In genomic region chr3:122325769-122326168, GRCh38 we compare ENCODE assay signal across 26 cellular contexts. TPM values are rescaled to one million over a fixed set of nuclear protein-coding genes. Genes with fewer than 3 reads are reported as not detected.
DNase-seq lines count a peak whose midpoint lies in the region; ATAC-seq and TF ChIP-seq lines count a peak whose summit lies in the region.
"Had no signal": no experiment of that assay in that cellular context is flagged by ENCODE, and none has a peak within 500 bp of the region (broad histone marks: within the 10 kb centered on the region; RNA-seq: fewer than 3 reads in every experiment).

No MANE protein-coding gene starts in this region.

- H3K4me1 Mint-ChIP-seq in activated CD4-positive, alpha-beta T cell treated with anti-CD3 and anti-CD28 coated beads, Interleukin-2, amount 10 ng/mL, durations not matched to agents 24 days and 14 days = peaks cover 21% of the 10 kb centered on the region
- H3K4me1 Mint-ChIP-seq: activated B cell treated with CpG ODN at 0.5 μM for 24 hours, B cell had no signal

- H3K36me3 ChIP-seq in upper lobe of right lung = no peaks in the 10 kb centered on the region
- H3K36me3 ChIP-seq: cardiac muscle cell, HAP-1, spleen had no signal

- H3K27ac ChIP-seq in epithelial cell of prostate (peak overlapping the region; percentile 82), upper lobe of right lung (no peak overlapping the region)
- H3K27ac ChIP-seq: cardiac muscle cell, KMS-11 had no signal

- no peaks in the 10 kb centered on the region for H3K4me1 ChIP-seq in upper lobe of right lung
- H3K4me1 ChIP-seq: HAP-1, spleen had no signal

- H3K4me3 Mint-ChIP-seq in activated CD4-positive, alpha-beta T cell treated with anti-CD3 and anti-CD28 coated beads, Interleukin-2, amount 10 ng/mL, durations not matched to agents 24 days and 14 days = no peak overlapping the region
- H3K4me3 Mint-ChIP-seq: activated B cell treated with CpG ODN at 0.5 μM for 24 hours; activated CD4-positive, alpha-beta memory T cell treated with anti-CD3 and anti-CD28 coated beads, Interleukin-2, amount 10 ng/mL, durations not matched to agents 7 days and 5 days; B cell had no signal

- DNase-seq in activated CD4-positive, alpha-beta T cell treated with anti-CD3 and anti-CD28 coated beads, Interleukin-2, amount 10 ng/mL, durations not matched to agents 24 days and 14 days = peak; percentile 43
- DNase-seq in activated CD4-positive, alpha-beta T cell treated with anti-CD3 and anti-CD28 coated beads for 1 hour = no peak
- no peak for DNase-seq in epithelial cell of prostate (ENCODE audit: low read depth, low spot score)
- DNase-seq in upper lobe of right lung = no peak
- DNase-seq in stimulated activated CD4-positive, alpha-beta T cell treated with anti-CD3 and anti-CD28 coated beads, Interleukin-4, amount 100 ng/mL, for 4 hours = no peak
- DNase-seq: activated B cell treated with CpG ODN at 0.5 μM for 24 hours; activated CD4-positive, alpha-beta memory T cell treated with anti-CD3 and anti-CD28 coated beads, Interleukin-2, amount 10 ng/mL, durations not matched to agents 7 days and 5 days; activated gamma-delta T cell treated with Interleukin-2 at 50 U/mL for 16 hours; activated T-cell treated with anti-CD3 and anti-CD28 coated beads for 4 hours; dermis blood vessel endothelial cell; foreskin fibroblast; NCI-H1092 treated with DMSO at 0.1 percent for 48 hours; NCI-H2081 treated with DMSO at 0.1 percent for 48 hours; NK-92 treated with Interleukin-12 subunit alpha and Interleukin-12 subunit beta, amount 100 ng/mL, for 24 hours; SK-N-SH; spleen had no signal

- peaks cover 2% of the 10 kb centered on the region for H3K36me3 Mint-ChIP-seq in activated CD4-positive, alpha-beta T cell treated with anti-CD3 and anti-CD28 coated beads, Interleukin-2, amount 10 ng/mL, durations not matched to agents 24 days and 14 days (ENCODE audit: low read depth)

- ATAC-seq in upper lobe of right lung (no peak), GM19351 (IDR thresholded peaks at IDR 0.05; ENCODE audit: unreplicated experiment) (no peak)

- H3K27me3 Mint-ChIP-seq in activated CD4-positive, alpha-beta T cell treated with anti-CD3 and anti-CD28 coated beads, Interleukin-2, amount 10 ng/mL, durations not matched to agents 24 days and 14 days = peaks cover 3% of the 10 kb centered on the region
- H3K27me3 Mint-ChIP-seq: activated B cell treated with CpG ODN at 0.5 μM for 24 hours, B cell had no signal

- intact Hi-C loops in activated CD4-positive, alpha-beta T cell treated with anti-CD3 and anti-CD28 coated beads, Interleukin-2, amount 10 ng/mL, durations not matched to agents 24 days and 14 days (cut with micrococcal nuclease) = no loop called here
- intact Hi-C loops in upper lobe of right lung (cut with DNase I) = no loop called here

- peaks cover 4% of the 10 kb centered on the region for H3K9me3 Mint-ChIP-seq in activated CD4-positive, alpha-beta T cell treated with anti-CD3 and anti-CD28 coated beads, Interleukin-2, amount 10 ng/mL, durations not matched to agents 24 days and 14 days
- H3K9me3 Mint-ChIP-seq: activated B cell treated with CpG ODN at 0.5 μM for 24 hours; activated CD4-positive, alpha-beta memory T cell treated with anti-CD3 and anti-CD28 coated beads, Interleukin-2, amount 10 ng/mL, durations not matched to agents 7 days and 5 days had no signal

- no peaks in the 10 kb centered on the region for H3K27me3 ChIP-seq in upper lobe of right lung
- H3K27me3 ChIP-seq: cardiac muscle cell, spleen had no signal

- H3K27ac Mint-ChIP-seq in activated CD4-positive, alpha-beta T cell treated with anti-CD3 and anti-CD28 coated beads, Interleukin-2, amount 10 ng/mL, durations not matched to agents 24 days and 14 days = no peak overlapping the region
- H3K27ac Mint-ChIP-seq: activated B cell treated with CpG ODN at 0.5 μM for 24 hours; activated CD4-positive, alpha-beta memory T cell treated with anti-CD3 and anti-CD28 coated beads, Interleukin-2, amount 10 ng/mL, durations not matched to agents 7 days and 5 days; B cell had no signal

- no peaks in the 10 kb centered on the region for H3K9me3 ChIP-seq in upper lobe of right lung
- H3K9me3 ChIP-seq: HAP-1, SK-N-SH had no signal

- H3K4me3 ChIP-seq in upper lobe of right lung = peak overlapping the region; percentile 42
- H3K4me3 ChIP-seq: cardiac muscle cell, HAP-1, lung had no signal

- no peak for TF ChIP-seq CTCF in upper lobe of right lung (IDR thresholded peaks at IDR 0.05)

RNA-seq across cellular contexts. Expression of gene CSTA, which starts 0.7 kb away (rescaled TPM):
- total RNA-seq in activated CD4-positive, alpha-beta T cell treated with anti-CD3 and anti-CD28 coated beads, Interleukin-2, amount 10 ng/mL, durations not matched to agents 24 days and 14 days = not detected in 2 replicates
- 22.3 TPM for total RNA-seq in upper lobe of right lung
- total RNA-seq: A172; activated B cell treated with CpG ODN at 0.5 μM for 24 hours; activated CD4-positive, alpha-beta memory T cell treated with anti-CD3 and anti-CD28 coated beads, Interleukin-2, amount 10 ng/mL, durations not matched to agents 7 days and 5 days; B cell; cardiac muscle cell; Daoy; dermis blood vessel endothelial cell; HT-29; T-helper 2 cell treated with Interferon-gamma antibody and Interleukin-4, amounts not matched to agents 100 ng/mL and 5 ng/mL, for 36 hours had no signal

RNA-seq across cellular contexts. Expression of gene MIX23, which starts 57.3 kb away (rescaled TPM):
- 119 and 126 TPM in 2 replicates for total RNA-seq in activated CD4-positive, alpha-beta T cell treated with anti-CD3 and anti-CD28 coated beads, Interleukin-2, amount 10 ng/mL, durations not matched to agents 24 days and 14 days
- total RNA-seq in upper lobe of right lung = 20.9 TPM

RNA-seq across cellular contexts. Expression of gene FAM162A, which starts 58.2 kb away (rescaled TPM):
- total RNA-seq in activated CD4-positive, alpha-beta T cell treated with anti-CD3 and anti-CD28 coated beads, Interleukin-2, amount 10 ng/mL, durations not matched to agents 24 days and 14 days = 77.8 and 84.9 TPM in 2 replicates
- total RNA-seq in upper lobe of right lung = 31.0 TPM

Comparison
In these comparisons a context has a peak if more than half of its experiments do, and no peak if none do; other contexts are left out.
1. RNA of gene CSTA, which starts 0.7 kb away (total RNA-seq): 22.3 TPM in upper lobe of right lung (single experiment); not detected in activated CD4-positive, alpha-beta T cell treated with anti-CD3 and anti-CD28 coated beads, Interleukin-2, amount 10 ng/mL, durations not matched to agents 24 days and 14 days; every median in the first group is over 10 times any median in the second.